In genomic region chr19:40832431-40832790, GRCh38 we compare ENCODE assay signal across 13 cellular contexts. TPM values are rescaled to one million over a fixed set of nuclear protein-coding genes. Genes with fewer than 3 reads are reported as not detected.
"Had no signal": no experiment of that assay in that cellular context is flagged by ENCODE, and none has a peak within 500 bp of the region (broad histone marks: within the 10 kb centered on the region; RNA-seq: fewer than 3 reads in every experiment).

No MANE protein-coding gene starts in this region.

RNA-seq across cellular contexts. Expression of gene CYP2A6, which starts 17.8 kb away (rescaled TPM):
- total RNA-seq: activated CD4-positive, alpha-beta memory T cell treated with anti-CD3 and anti-CD28 coated beads for 36 hours; activated CD8-positive, alpha-beta memory T cell treated with anti-CD3 and anti-CD28 coated beads, Interleukin-2, amount 10 ng/mL, durations not matched to agents 7 days and 5 days; kidney epithelial cell; left ventricle myocardium superior; mononuclear cell; posterior vena cava; right atrium auricular region; temporal lobe; upper lobe of right lung had no signal
- polyA plus RNA-seq: esophagus, SK-N-SH had no signal

RNA-seq across cellular contexts. Expression of gene CYP2A7, which starts 49.6 kb away (rescaled TPM):
- total RNA-seq: activated CD4-positive, alpha-beta memory T cell treated with anti-CD3 and anti-CD28 coated beads for 36 hours; activated CD8-positive, alpha-beta memory T cell treated with anti-CD3 and anti-CD28 coated beads, Interleukin-2, amount 10 ng/mL, durations not matched to agents 7 days and 5 days; gastrocnemius medialis; kidney epithelial cell; left ventricle myocardium superior; mononuclear cell; posterior vena cava; right atrium auricular region; temporal lobe; WTC11 had no signal
- polyA plus RNA-seq: SK-N-SH had no signal

RNA-seq across cellular contexts. Expression of gene MIA, which starts 57.1 kb away (rescaled TPM):
- total RNA-seq: activated CD8-positive, alpha-beta memory T cell treated with anti-CD3 and anti-CD28 coated beads, Interleukin-2, amount 10 ng/mL, durations not matched to agents 7 days and 5 days; gastrocnemius medialis; kidney epithelial cell; mononuclear cell; upper lobe of right lung; WTC11 had no signal
- polyA plus RNA-seq: SK-N-SH had no signal
